1 cellular context compared by ENCODE assay signal in genomic region chr6:31871068-31871659, GRCh38.
A peak's percentile ranks its signal among the peaks of the same experiment; 100 is the strongest.
TF ChIP-seq lines count a peak whose summit lies in the region.

No MANE protein-coding gene starts in this region.

TF ChIP-seq in K562, 482 proteins besides CTCF, POLR2A, EP300 and RAD21:
- TF ChIP-seq FOXP1 (CRISPR knock-in tag; IDR thresholded peaks at IDR 0.05) (no peak), ZNF431 (CRISPR knock-in tag; IDR thresholded peaks at IDR 0.05) (peak; percentile 53; the same call in 1 of the 2 replicates), PRDM10 (IDR thresholded peaks at IDR 0.05; ENCODE audit: partially characterized antibody) (peak; percentile 68), ZKSCAN8 (CRISPR knock-in tag; IDR thresholded peaks at IDR 0.05) (no peak)
